10 cellular contexts compared by ENCODE assay signal in the genomic region with DNA sequence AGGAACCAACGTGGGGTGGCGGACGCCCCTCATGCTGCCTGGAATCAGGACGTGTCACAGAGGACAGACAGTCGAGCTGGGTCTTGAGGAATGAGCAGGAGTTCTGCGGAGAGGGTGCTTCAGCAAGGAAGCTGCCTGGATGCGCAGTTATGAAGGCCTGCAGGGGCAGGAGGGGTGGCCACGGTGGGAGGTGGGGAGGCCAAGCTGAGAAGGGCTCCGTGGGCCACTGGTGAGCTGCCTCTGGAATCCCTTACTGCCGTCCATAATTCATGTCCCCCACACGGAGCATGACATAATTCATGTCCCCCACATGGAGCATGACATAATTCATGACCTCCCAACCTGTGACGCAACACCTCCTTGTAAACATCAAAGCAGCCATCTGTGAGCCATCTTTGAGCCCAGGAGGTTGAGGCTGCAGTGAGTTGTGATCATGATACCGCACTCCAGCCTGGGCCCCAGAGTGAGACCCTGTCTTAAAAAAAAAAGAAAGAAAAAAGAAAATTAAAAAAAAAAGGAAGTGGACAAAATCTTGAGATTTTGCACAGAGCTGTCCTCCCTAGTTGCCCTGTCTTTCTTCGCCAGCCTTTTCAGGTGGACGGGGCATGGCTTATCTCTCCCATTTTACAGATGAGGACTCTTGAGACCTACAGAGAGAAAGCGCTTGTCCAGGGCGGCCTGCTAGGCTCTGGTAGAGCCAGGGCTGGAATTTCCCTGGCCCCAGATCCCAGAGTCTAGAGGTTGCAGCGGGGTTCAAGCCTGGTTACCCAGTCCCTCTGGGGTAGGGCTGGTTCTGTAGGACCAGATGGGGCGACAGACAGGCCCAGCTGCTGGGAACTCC. TPM values are rescaled to one million over a fixed set of nuclear protein-coding genes. Genes with fewer than 3 reads are reported as not detected.
DNase-seq lines count a peak whose midpoint lies in the region; TF ChIP-seq lines count a peak whose summit lies in the region.
"Had no signal": no experiment of that assay in that cellular context is flagged by ENCODE, and none has a peak within 500 bp of the region (broad histone marks: within the 10 kb centered on the region; RNA-seq: fewer than 3 reads in every experiment).

No MANE protein-coding gene starts in this region.

- H3K27me3 ChIP-seq in BLaER1, result no peaks in the 10 kb centered on the region
- H3K27me3 ChIP-seq: body of pancreas had no signal

- peak overlapping the region; percentile 93 for H3K27ac Mint-ChIP-seq in nephron progenitor cell

- H3K4me3 ChIP-seq in BLaER1, result no peak overlapping the region
- H3K4me3 ChIP-seq: body of pancreas, smooth muscle cell had no signal

- no peaks in the 10 kb centered on the region for H4K20me1 ChIP-seq in BLaER1

- no peaks in the 10 kb centered on the region for H3K36me3 ChIP-seq in BLaER1

- H3K9me3 ChIP-seq in BLaER1, result no peaks in the 10 kb centered on the region
- H3K9me3 ChIP-seq: body of pancreas had no signal

- peak overlapping the region; percentile 72 for H3K4me2 ChIP-seq in BLaER1
- H3K4me2 ChIP-seq: smooth muscle cell had no signal

- DNase-seq in LHCN-M2 (ENCODE audit: low read depth) (peak; percentile 67), caudate nucleus (lab: John Stamatoyannopoulos, UW) (peak in 2 of 61 donors; percentile 37 to 46), nephron progenitor cell (no peak), nucleus accumbens (lab: John Stamatoyannopoulos, UW) (no peak), NCI-H748 treated with DMSO at 0.1 percent for 48 hours (lab: John Stamatoyannopoulos, UW) (no peak)
- no peak for DNase-seq in effector CD8-positive, alpha-beta T cell (lab: John Stamatoyannopoulos, UW)
- no peak for DNase-seq in central memory CD4-positive, alpha-beta T cell

- H3K4me1 Mint-ChIP-seq in nephron progenitor cell, result peaks cover 89% of the 10 kb centered on the region

- peaks cover 5% of the 10 kb centered on the region for H3K27me3 Mint-ChIP-seq in nephron progenitor cell (ENCODE audit: low read depth, poor library complexity)

- TF ChIP-seq CTCF in nephron progenitor cell (IDR thresholded peaks at IDR 0.05), result no peak

- H3K9ac ChIP-seq in BLaER1, result no peak overlapping the region

- H3K4me1 ChIP-seq in BLaER1, result peaks cover 64% of the 10 kb centered on the region

- H3K36me3 Mint-ChIP-seq in nephron progenitor cell (ENCODE audit: low read depth), result no peaks in the 10 kb centered on the region

- H3K27ac ChIP-seq in BLaER1, result peak overlapping the region; percentile 59; the same call in 1 of the 2 replicates
- peak overlapping the region; percentile 99 for H3K27ac ChIP-seq in caudate nucleus (ENCODE audit: low read depth, low read length)

- H3K4me3 Mint-ChIP-seq in nephron progenitor cell, result peak overlapping the region; percentile 48

- H3K9me3 Mint-ChIP-seq in nephron progenitor cell, result no peaks in the 10 kb centered on the region

RNA-seq across cellular contexts. Expression of gene PICK1, which starts 24.3 kb away (rescaled TPM):
- total RNA-seq in LHCN-M2 (2014; rRNA removed), result 5.2 and 6.0 TPM in 2 replicates
- 4.9 TPM for polyA plus RNA-seq in LHCN-M2 (2012)

RNA-seq across cellular contexts. Expression of gene SOX10, which starts 48.5 kb away (rescaled TPM):
- not detected in 2 replicates for total RNA-seq in LHCN-M2 (2014; rRNA removed)
- 0.04 TPM for polyA plus RNA-seq in LHCN-M2 (2012)
- total RNA-seq: smooth muscle cell had no signal
- polyA plus RNA-seq: smooth muscle cell had no signal

RNA-seq across cellular contexts. Expression of gene SLC16A8, which starts 51.1 kb away (rescaled TPM):
- not detected in 2 replicates for total RNA-seq in LHCN-M2 (2014; rRNA removed)
- 0.17 TPM for polyA plus RNA-seq in LHCN-M2 (2012)
- total RNA-seq: body of pancreas, smooth muscle cell had no signal
